ENCODE assay signal across 24 cellular contexts in genomic region chr4:1295405-1296055, GRCh38. TPM values are rescaled to one million over a fixed set of nuclear protein-coding genes. Genes with fewer than 3 reads are reported as not detected.
DNase-seq lines count a peak whose midpoint lies in the region; TF ChIP-seq lines count a peak whose summit lies in the region.
"Had no signal": no experiment of that assay in that cellular context is flagged by ENCODE, and none has a peak within 500 bp of the region (broad histone marks: within the 10 kb centered on the region; RNA-seq: fewer than 3 reads in every experiment).

No MANE protein-coding gene starts in this region.

- TF ChIP-seq POLR2A in adrenal gland (IDR thresholded peaks at IDR 0.05), result no peak
- TF ChIP-seq POLR2A in ovary (IDR thresholded peaks at IDR 0.05), result no peak

- no peaks in the 10 kb centered on the region for H3K27me3 ChIP-seq in adrenal gland
- no peaks in the 10 kb centered on the region for H3K27me3 ChIP-seq in mesenchymal stem cell (ENCODE audit: control insufficient read depth in 1 of 2, insufficient read depth in 1 of 2, low read length in 2 of 2)
- no peaks in the 10 kb centered on the region for H3K27me3 ChIP-seq in subcutaneous abdominal adipose tissue (ENCODE audit: control insufficient read depth in 5 of 5, insufficient read depth in 4 of 5, low read length in 5 of 5)
- no peaks in the 10 kb centered on the region for H3K27me3 ChIP-seq in ovary
- H3K27me3 ChIP-seq: heart right ventricle had no signal

- H3K79me1 ChIP-seq in mesenchymal stem cell (replicated peaks; ENCODE audit: low read length, poor library complexity, severe bottlenecking), result peaks cover 3% of the 10 kb centered on the region

- TF ChIP-seq EP300 in ovary (IDR thresholded peaks at IDR 0.05), result no peak

- H3K14ac ChIP-seq in mesenchymal stem cell (ENCODE audit: low read length in 2 of 2), result no peak overlapping the region

- H3K4me1 ChIP-seq in adrenal gland (replicated peaks in 1 of 2) (peaks cover 26 to 62% of the 10 kb centered on the region in 2 donors), mesenchymal stem cell (ENCODE audit: control insufficient read depth, insufficient read depth, low read depth, low read length) (peaks cover 48% of the 10 kb centered on the region), subcutaneous abdominal adipose tissue (ENCODE audit: control insufficient read depth in 5 of 5, insufficient read depth in 5 of 5, low read length in 5 of 5) (peaks cover 6 to 44% (median 38%) of the 10 kb centered on the region in 5 donors), ovary (ENCODE audit: insufficient read depth) (peaks cover 29% of the 10 kb centered on the region)

- H3K23ac ChIP-seq in mesenchymal stem cell (ENCODE audit: low read length in 2 of 2), result no peak overlapping the region

- H3K36me3 ChIP-seq in adrenal gland (replicated peaks in 1 of 2), result peaks cover 0 to 17% of the 10 kb centered on the region in 2 donors
- H3K36me3 ChIP-seq in mesenchymal stem cell (ENCODE audit: control insufficient read depth in 1 of 2, insufficient read depth in 2 of 2, low read depth in 1 of 2, low read length in 2 of 2), result peaks cover 37 to 62% of the 10 kb centered on the region in 2 experiments
- H3K36me3 ChIP-seq in subcutaneous abdominal adipose tissue (ENCODE audit: control insufficient read depth in 5 of 5, insufficient read depth in 5 of 5, low read length in 5 of 5), result peaks cover 0 to 43% (median 38%) of the 10 kb centered on the region in 5 donors
- no peaks in the 10 kb centered on the region for H3K36me3 ChIP-seq in ovary

- H2BK120ac ChIP-seq in mesenchymal stem cell (ENCODE audit: low read depth, low read length), result no peak overlapping the region

- no peak overlapping the region for H4K8ac ChIP-seq in mesenchymal stem cell (ENCODE audit: low read length)

- WGBS in adrenal gland, 4 donors, result 71 to 75% (median 74%) methylated on average over 13 to 24 of the region's 24 CpGs
- 92% methylated on average over 15 of the region's 24 CpGs for WGBS in mesenchymal stem cell
- 71 to 76% (median 72%) methylated on average over 17 to 24 of the region's 24 CpGs for WGBS in ovary, 3 donors

- H2BK15ac ChIP-seq in mesenchymal stem cell (ENCODE audit: low read depth, poor library complexity, severe bottlenecking), result no peak overlapping the region

- H3K18ac ChIP-seq in mesenchymal stem cell (ENCODE audit: low read depth in 1 of 2, low read length in 2 of 2), result no peak overlapping the region

- H3K9me3 ChIP-seq in adrenal gland (replicated peaks in 1 of 3) (no peaks in the 10 kb centered on the region), mesenchymal stem cell (ENCODE audit: control insufficient read depth, low read length) (no peaks in the 10 kb centered on the region), subcutaneous abdominal adipose tissue (ENCODE audit: control insufficient read depth in 5 of 5, low read length in 5 of 5) (no peaks in the 10 kb centered on the region), ovary (no peaks in the 10 kb centered on the region)
- H3K9me3 ChIP-seq: heart right ventricle, SK-N-SH had no signal

- no peak for TF ChIP-seq CTCF in adrenal gland (IDR thresholded peaks at IDR 0.05)
- TF ChIP-seq CTCF in ovary (IDR thresholded peaks at IDR 0.05), result no peak

- no peak overlapping the region for H4K91ac ChIP-seq in mesenchymal stem cell (ENCODE audit: low read length)

- H2BK5ac ChIP-seq in mesenchymal stem cell (ENCODE audit: low read depth, low read length, poor library complexity, severe bottlenecking), result no peak overlapping the region

- H3K27ac ChIP-seq in adrenal gland, result peak overlapping the region in 3 of 5 donors; percentile 28 to 78 (median 61)
- H3K27ac ChIP-seq in mesenchymal stem cell (ENCODE audit: low read length, poor library complexity, severe bottlenecking), result no peak overlapping the region
- H3K27ac ChIP-seq in subcutaneous abdominal adipose tissue (ENCODE audit: low read depth, low read length), result no peak overlapping the region
- peak overlapping the region in 1 of 2 donors; percentile 16 for H3K27ac ChIP-seq in ovary
- H3K27ac ChIP-seq: epithelial cell of prostate, HL-60, WERI-Rb-1 had no signal

- H3K4me2 ChIP-seq in mesenchymal stem cell (ENCODE audit: low read length, poor library complexity, severe bottlenecking), result no peak overlapping the region
- H3K4me2 ChIP-seq: SK-N-SH, smooth muscle cell had no signal

- H3K4me3 ChIP-seq in adrenal gland (no peak overlapping the region), mesenchymal stem cell (ENCODE audit: insufficient read depth in 1 of 2, low read depth in 1 of 2, low read length in 2 of 2) (peak overlapping the region in 1 of 2 experiments; percentile 5), subcutaneous abdominal adipose tissue (ENCODE audit: low read depth in 1 of 5, low read length in 5 of 5) (no peak overlapping the region), ovary (no peak overlapping the region)
- H3K4me3 ChIP-seq: GM23338, heart right ventricle, smooth muscle cell had no signal

- H3K9ac ChIP-seq in mesenchymal stem cell (ENCODE audit: low read length), result peak overlapping the region; percentile 22
- H3K9ac ChIP-seq in subcutaneous abdominal adipose tissue (ENCODE audit: low read length in 5 of 5), result peak overlapping the region in 3 of 5 donors; percentile 6 to 30 (median 18)
- H3K9ac ChIP-seq: SK-N-SH had no signal

- H2AK5ac ChIP-seq in mesenchymal stem cell (ENCODE audit: low read length, severe bottlenecking), result no peak overlapping the region

- no peak overlapping the region for H2AFZ ChIP-seq in mesenchymal stem cell (ENCODE audit: low read depth, low read length)
- H2AFZ ChIP-seq: GM23338 had no signal

- H2BK12ac ChIP-seq in mesenchymal stem cell (ENCODE audit: low read length in 2 of 2), result no peak overlapping the region

- DNase-seq in activated effector memory CD4-positive, alpha-beta T cell treated with anti-CD3 and anti-CD28 coated beads, Interleukin-2, amount 50 U/mL, for 16 hours, result peak; percentile 52
- no peak for DNase-seq in activated effector memory CD4-positive, alpha-beta T cell treated with Interleukin-2 at 50 U/mL for 16 hours
- DNase-seq in adrenal gland (peak in 1 of 7 donors; percentile 48), mesenchymal stem cell (no peak), RPMI8226 (no peak), COLO668 (lab: John Stamatoyannopoulos, UW; ENCODE audit: unreplicated experiment) (no peak), ovary (no peak)
- DNase-seq: activated CD4-positive, alpha-beta T cell treated with anti-CD3 and anti-CD28 coated beads, Interleukin-2, amount 50 U/mL, for 4 hours; activated naive CD4-positive, alpha-beta T cell; anterior cingulate cortex; caudate nucleus; heart right ventricle; IMR-90; NCI-H1436 treated with DMSO at 0.1 percent for 48 hours; NCI-H510A; nephron progenitor cell; SK-N-SH; stimulated activated CD4-positive, alpha-beta T cell treated with anti-CD3 and anti-CD28 coated beads, Interleukin-4, amount 100 ng/mL, for 1 hour; WERI-Rb-1 had no signal

- H3K4ac ChIP-seq in mesenchymal stem cell (ENCODE audit: low read depth in 1 of 2, low read length in 2 of 2), result no peak overlapping the region

- intact Hi-C loops in adrenal gland (cut with DNase I) (loop anchor here in 1 of 2 donors (10.0 kb wide), 1 partner anchor 49 kb away; the partner anchor contains the start of gene UVSSA), ovary (cut with DNase I) (no loop called here)

RNA-seq across cellular contexts. Expression of gene MAEA, which starts 5.8 kb away (rescaled TPM):
- 10 to 100 TPM; 60.2 to 96.8 (median 79.2) TPM for total RNA-seq in adrenal gland
- polyA plus RNA-seq in adrenal gland, result 100 to 1,000 TPM in 1 of 3 donors, 10 to 100 TPM in 2; 35.6 to 103 (median 70.3) TPM
- polyA plus RNA-seq in mesenchymal stem cell (2013, experiment 1 of 2), result 37.6 TPM
- 37.1 TPM for polyA plus RNA-seq in mesenchymal stem cell (2013, experiment 2 of 2)
- total RNA-seq in ovary, result 10 to 100 TPM; 48.3 to 71.3 (median 56.7) TPM
- 10 to 100 TPM; 23.8 to 60.7 TPM for polyA plus RNA-seq in ovary

RNA-seq across cellular contexts. Expression of gene CTBP1, which starts 46.6 kb away (rescaled TPM):
- total RNA-seq in adrenal gland (100 to 1,000 TPM; 143 to 293 (median 169) TPM), ovary (100 to 1,000 TPM in 6 of 7 donors, 10 to 100 TPM in 1; 89.5 to 231 (median 154) TPM)
- polyA plus RNA-seq in adrenal gland (100 to 1,000 TPM in 2 of 3 donors, 10 to 100 TPM in 1; 45.7 to 172 (median 145) TPM), ovary (100 to 1,000 TPM in 1 of 2 donors, 10 to 100 TPM in 1; 45.7 to 124 TPM)
- polyA plus RNA-seq in mesenchymal stem cell (2013, experiment 1 of 2), result 96.7 TPM
- 92.8 TPM for polyA plus RNA-seq in mesenchymal stem cell (2013, experiment 2 of 2)

RNA-seq across cellular contexts. Expression of gene UVSSA, which starts 51.5 kb away (rescaled TPM):
- total RNA-seq in adrenal gland (10 to 100 TPM in 6 of 8 donors, 1 to 10 TPM in 2; 9.3 to 36.5 (median 17.5) TPM), ovary (10 to 100 TPM; 12.1 to 24.7 (median 19.1) TPM)
- polyA plus RNA-seq in adrenal gland (10 to 100 TPM in 2 of 3 donors, 1 to 10 TPM in 1; 2.9 to 37.4 (median 21.9) TPM), ovary (1 to 10 TPM; 3.8 to 6.6 TPM)
- polyA plus RNA-seq in mesenchymal stem cell (2013, experiment 1 of 2), result 4.8 TPM
- polyA plus RNA-seq in mesenchymal stem cell (2013, experiment 2 of 2), result 4.3 TPM

Comparison
In these comparisons a context has a peak if more than half of its experiments do, and no peak if none do; other contexts are left out.
1. H3K27ac ChIP-seq: peak in adrenal gland (3 of 5); none in mesenchymal stem cell (single experiment) and subcutaneous abdominal adipose tissue (single experiment).